In genomic region chr5:132865668-132866341, GRCh38 we compare ENCODE assay signal across 8 cellular contexts. TPM values are rescaled to one million over a fixed set of nuclear protein-coding genes. Genes with fewer than 3 reads are reported as not detected.
DNase-seq lines count a peak whose midpoint lies in the region; ATAC-seq and TF ChIP-seq lines count a peak whose summit lies in the region.

No MANE protein-coding gene starts in this region.

- no peak for TF ChIP-seq EP300 in suprapubic skin (IDR thresholded peaks at IDR 0.05)

- peaks cover 11 to 17% of the 10 kb centered on the region in 2 donors for H3K4me1 ChIP-seq in adrenal gland (replicated peaks in 1 of 2)
- peaks cover 25% of the 10 kb centered on the region for H3K4me1 ChIP-seq in suprapubic skin

- H3K27ac ChIP-seq in adrenal gland = peak overlapping the region in 4 of 5 donors; percentile 95 to 97 (median 96)
- H3K27ac ChIP-seq in suprapubic skin = peak overlapping the region; percentile 95

- peaks cover 0 to 24% of the 10 kb centered on the region in 2 donors for H3K36me3 ChIP-seq in adrenal gland (replicated peaks in 1 of 2)
- H3K36me3 ChIP-seq in kidney epithelial cell (ENCODE audit: control insufficient read depth, insufficient read depth, low read length) = no peaks in the 10 kb centered on the region
- H3K36me3 ChIP-seq in suprapubic skin = peaks cover 24% of the 10 kb centered on the region

- H3K4me3 ChIP-seq in adrenal gland (peak overlapping the region in 3 of 4 donors; percentile 14 to 71 (median 49)), kidney epithelial cell (ENCODE audit: low read depth, low read length) (peak overlapping the region; percentile 72), suprapubic skin (peak overlapping the region; percentile 96)

- DNase-seq in DMS53 (lab: John Stamatoyannopoulos, UW) (peak; percentile 56), DMS53 treated with DMSO at 0.1 percent for 48 hours (lab: John Stamatoyannopoulos, UW; ENCODE audit: unreplicated experiment) (no peak), adrenal gland (no peak), kidney epithelial cell (ENCODE audit: low read depth) (no peak), suprapubic skin (ENCODE audit: low spot score in 2 of 2) (no peak), SW480 (ENCODE audit: low spot score) (no peak), NCI-H2029 (lab: John Stamatoyannopoulos, UW) (no peak)

- intact Hi-C loops in adrenal gland (cut with DNase I) = loop anchor here in 1 of 2 donors (5.0 kb wide), 1 partner anchor 34 kb away; the partner anchor contains the start of gene SHROOM1

- H3K9me3 ChIP-seq in adrenal gland (replicated peaks in 1 of 3) (no peaks in the 10 kb centered on the region), suprapubic skin (no peaks in the 10 kb centered on the region)

- WGBS in adrenal gland, 4 donors = 33 to 62% (median 41%) methylated on average over 12 to 30 of the region's 30 CpGs
- WGBS in suprapubic skin = 22% methylated on average over 30 of the region's 30 CpGs

- H3K27me3 ChIP-seq in adrenal gland (no peaks in the 10 kb centered on the region), kidney epithelial cell (ENCODE audit: control insufficient read depth, insufficient read depth, low read length) (no peaks in the 10 kb centered on the region), suprapubic skin (no peaks in the 10 kb centered on the region)

- TF ChIP-seq POLR2A in adrenal gland (IDR thresholded peaks at IDR 0.05) = no peak
- TF ChIP-seq POLR2A in suprapubic skin (IDR thresholded peaks at IDR 0.05) = no peak

- peak; percentile 27 for ATAC-seq in HG03139 (IDR thresholded peaks at IDR 0.05; ENCODE audit: unreplicated experiment)

- TF ChIP-seq CTCF in adrenal gland (IDR thresholded peaks at IDR 0.05) = no peak
- TF ChIP-seq CTCF in kidney epithelial cell (IDR thresholded peaks at IDR 0.05; ENCODE audit: insufficient read depth, low read length, poor library complexity, severe bottlenecking) = no peak
- no peak for TF ChIP-seq CTCF in suprapubic skin (IDR thresholded peaks at IDR 0.05)

RNA-seq across cellular contexts. Expression of gene GDF9, which starts 0.5 kb away (rescaled TPM):
- total RNA-seq in adrenal gland (1 to 10 TPM in 2 of 8 donors, under 1 TPM in 6; 0.41 to 1.4 (median 0.62) TPM), kidney epithelial cell (0.88 and 0.89 TPM in 2 replicates), suprapubic skin (1 to 10 TPM in 1 of 4 donors, under 1 TPM in 3; 0.47 to 4.8 (median 0.90) TPM)
- polyA plus RNA-seq in adrenal gland = 1 to 10 TPM in 2 of 3 donors, under 1 TPM in 1; 0.88 to 1.0 (median 1.0) TPM

RNA-seq across cellular contexts. Expression of gene UQCRQ, which starts 0.6 kb away (rescaled TPM):
- 100 to 1,000 TPM; 141 to 801 (median 429) TPM for total RNA-seq in adrenal gland
- polyA plus RNA-seq in adrenal gland = 100 to 1,000 TPM; 263 to 729 (median 538) TPM
- 154 and 197 TPM in 2 replicates for total RNA-seq in kidney epithelial cell
- total RNA-seq in suprapubic skin = 100 to 1,000 TPM; 124 to 243 (median 161) TPM

RNA-seq across cellular contexts. Expression of gene LEAP2, which starts 7.7 kb away (rescaled TPM):
- total RNA-seq in adrenal gland = 1 to 10 TPM in 3 of 8 donors, under 1 TPM in 3, not detected in 2; 0.39 to 1.7 (median 1.1) TPM
- polyA plus RNA-seq in adrenal gland = 1 to 10 TPM in 2 of 3 donors, under 1 TPM in 1; 0.57 to 3.1 (median 1.8) TPM
- total RNA-seq in kidney epithelial cell = 0.25 and 0.34 TPM in 2 replicates
- total RNA-seq in suprapubic skin = 1 to 10 TPM in 2 of 4 donors, under 1 TPM in 2; 0.21 to 9.1 (median 1.7) TPM

RNA-seq across cellular contexts. Expression of gene SHROOM1, which starts 35.4 kb away (rescaled TPM):
- total RNA-seq in adrenal gland = 10 to 100 TPM in 1 of 8 donors, 1 to 10 TPM in 7; 3.1 to 10.3 (median 5.3) TPM
- 10 to 100 TPM in 1 of 3 donors, 1 to 10 TPM in 2; 1.3 to 18.3 (median 6.7) TPM for polyA plus RNA-seq in adrenal gland
- total RNA-seq in kidney epithelial cell = 6.7 and 9.8 TPM in 2 replicates
- 1 to 10 TPM in 3 of 4 donors, under 1 TPM in 1; 0.76 to 2.8 (median 2.3) TPM for total RNA-seq in suprapubic skin

RNA-seq across cellular contexts. Expression of gene SOWAHA, which starts 52.7 kb away (rescaled TPM):
- total RNA-seq in adrenal gland (1 to 10 TPM in 2 of 8 donors, under 1 TPM in 3, not detected in 3; 0.16 to 1.8 (median 0.88) TPM), kidney epithelial cell (0.21 and 0.89 TPM in 2 replicates), suprapubic skin (under 1 TPM in 3 of 4 donors, not detected in 1; 0.23 to 0.93 (median 0.48) TPM)
- polyA plus RNA-seq in adrenal gland = under 1 TPM; 0.17 to 0.90 (median 0.40) TPM
